In genomic region chr21:22224261-22224660, GRCh38 we compare ENCODE assay signal across 18 cellular contexts.
A peak's percentile ranks its signal among the peaks of the same experiment; 100 is the strongest.
DNase-seq lines count a peak whose midpoint lies in the region; ATAC-seq and TF ChIP-seq lines count a peak whose summit lies in the region.
"Had no signal": no experiment of that assay in that cellular context is flagged by ENCODE, and none has a peak within 500 bp of the region (broad histone marks: within the 10 kb centered on the region; RNA-seq: fewer than 3 reads in every experiment).

No MANE protein-coding gene starts in this region.

- DNase-seq in DMS79 (lab: John Stamatoyannopoulos, UW) = no peak
- no peak for DNase-seq in SIG-M5 treated with dmso at 0.1 percent for 504 hours (lab: John Stamatoyannopoulos, UW; ENCODE audit: unreplicated experiment)
- no peak for DNase-seq in NCI-H2196 (lab: John Stamatoyannopoulos, UW; ENCODE audit: unreplicated experiment)
- no peak for DNase-seq in NCI-H524 treated with DMSO at 0.1 percent for 48 hours (lab: John Stamatoyannopoulos, UW)
- DNase-seq: activated CD4-positive, alpha-beta T cell treated with anti-CD3 and anti-CD28 coated beads for 48 hours; activated naive CD4-positive, alpha-beta T cell treated with Interleukin-2 at 50 U/mL for 16 hours; CD4-positive, alpha-beta memory T cell; foreskin keratinocyte; KG1; left ventricle myocardium superior; SHP77 treated with DMSO at 0.1 percent for 48 hours; sigmoid colon; T-helper 9 cell had no signal

- H3K36me3 ChIP-seq in OCI-LY3 (replicated peaks; ENCODE audit: low read depth, low read length) = peaks cover 37% of the 10 kb centered on the region
- H3K36me3 ChIP-seq: sigmoid colon, suprapubic skin had no signal

- 0 out of 2 replicates have a peak, but pooled peaks cover 8% of the 10 kb centered on the region for H3K9me3 ChIP-seq in OCI-LY3 (ENCODE audit: insufficient read depth, low read length)
- H3K9me3 ChIP-seq: sigmoid colon, suprapubic skin had no signal

- H3K79me2 ChIP-seq in OCI-LY3 (ENCODE audit: low read length) = no peaks in the 10 kb centered on the region

- peak overlapping the region; percentile 30 for H3K4me3 ChIP-seq in OCI-LY3 (ENCODE audit: low read length)
- H3K4me3 ChIP-seq: sigmoid colon, suprapubic skin had no signal

- ATAC-seq in GM18858 (IDR thresholded peaks at IDR 0.05; ENCODE audit: unreplicated experiment) = peak; percentile 36
- peak; percentile 62 for ATAC-seq in GM21825 (IDR thresholded peaks at IDR 0.05; ENCODE audit: unreplicated experiment)
- ATAC-seq in HG03135 (IDR thresholded peaks at IDR 0.05; ENCODE audit: unreplicated experiment) = peak; percentile 82
- ATAC-seq: foreskin keratinocyte, left ventricle myocardium superior had no signal

- H3K27me3 ChIP-seq in OCI-LY3 (ENCODE audit: low read depth, low read length) = no peaks in the 10 kb centered on the region
- H3K27me3 ChIP-seq: foreskin keratinocyte, sigmoid colon, suprapubic skin had no signal

- H3K9ac ChIP-seq in OCI-LY3 (ENCODE audit: low read length) = peak overlapping the region; percentile 42; the same call in 1 of the 2 replicates

- peak overlapping the region; percentile 95 for H3K27ac ChIP-seq in OCI-LY3 (ENCODE audit: low read length)
- H3K27ac ChIP-seq: foreskin keratinocyte, sigmoid colon, suprapubic skin had no signal

- peak overlapping the region; percentile 41; the same call in 1 of the 2 replicates for H2AFZ ChIP-seq in OCI-LY3 (ENCODE audit: low read depth, low read length)

- no peaks in the 10 kb centered on the region for H4K20me1 ChIP-seq in OCI-LY3 (ENCODE audit: insufficient read depth, low read length)

- no peak for TF ChIP-seq CTCF in OCI-LY3 (IDR thresholded peaks at IDR 0.05; ENCODE audit: low read depth, low read length)

- peaks cover 33% of the 10 kb centered on the region for H3K4me1 ChIP-seq in OCI-LY3 (ENCODE audit: low read length)
- H3K4me1 ChIP-seq: sigmoid colon, suprapubic skin had no signal

- H3K4me2 ChIP-seq in OCI-LY3 (ENCODE audit: low read length) = peak overlapping the region; percentile 58
